ENCODE assay signal across 8 cellular contexts in genomic region chr2:65300134-65300771, GRCh38.
A peak's percentile ranks its signal among the peaks of the same experiment; 100 is the strongest.
DNase-seq lines count a peak whose midpoint lies in the region; ATAC-seq and TF ChIP-seq lines count a peak whose summit lies in the region.

No MANE protein-coding gene starts in this region.

- no peak for ATAC-seq in GM18861 (IDR thresholded peaks at IDR 0.05; ENCODE audit: unreplicated experiment)
- ATAC-seq in GM21390 (IDR thresholded peaks at IDR 0.05; ENCODE audit: unreplicated experiment), result no peak
- no peak for ATAC-seq in HG02763 (IDR thresholded peaks at IDR 0.05; ENCODE audit: unreplicated experiment)

- H3K27ac ChIP-seq in 22Rv1, result peak overlapping the region; percentile 79

- no peak for TF ChIP-seq CTCF in 22Rv1 (IDR thresholded peaks at IDR 0.05)

- DNase-seq in LHCN-M2 (ENCODE audit: low read depth), result peak; percentile 89
- DNase-seq in dedifferentiated amniotic fluid mesenchymal stem cell (ENCODE audit: extremely low spot score), result peak; percentile 25
- DNase-seq in myocyte (ENCODE audit: low read depth), result peak; percentile 85
- no peak for DNase-seq in HuH-7.5 (ENCODE audit: low spot score)
